In genomic region chr12:51531284-51531981, GRCh38 we compare ENCODE assay signal across 11 cellular contexts. TPM values are rescaled to one million over a fixed set of nuclear protein-coding genes. Genes with fewer than 3 reads are reported as not detected.
DNase-seq lines count a peak whose midpoint lies in the region; ATAC-seq, FAIRE-seq and TF ChIP-seq lines count a peak whose summit lies in the region.
"Had no signal": no experiment of that assay in that cellular context is flagged by ENCODE, and none has a peak within 500 bp of the region (broad histone marks: within the 10 kb centered on the region; RNA-seq: fewer than 3 reads in every experiment).

No MANE protein-coding gene starts in this region.

- H3K9me3 Mint-ChIP-seq in GM23338 (no peaks in the 10 kb centered on the region), WTC11 (no peaks in the 10 kb centered on the region)
- H3K9me3 Mint-ChIP-seq in activated CD8-positive, alpha-beta memory T cell treated with anti-CD3 and anti-CD28 coated beads, Interleukin-2, amount 10 ng/mL, durations not matched to agents 7 days and 5 days (ENCODE audit: low read depth): no peaks in the 10 kb centered on the region
- H3K9me3 Mint-ChIP-seq: mesothelial cell of epicardium, neural crest cell had no signal

- intact Hi-C loops in HepG2 (cut with micrococcal nuclease; ENCODE audit: unreplicated experiment): loop anchor here (5.0 kb wide), 1 partner anchor 281 kb away; a partner anchor contains a TSS
- intact Hi-C loops in kidney (cut with DNase I): loop anchor here (10.0 kb wide), 1 partner anchor 107 kb away; the partner anchor contains the start of gene SLC4A8

- no peak overlapping the region for H3K27ac ChIP-seq in BLaER1 treated with 17β-estradiol and CSF1 and Interleukin-3, amounts not matched to agents 10 nM and 100 nM
- H3K27ac ChIP-seq in GM23338 (ENCODE audit: low read depth): no peak overlapping the region
- no peak overlapping the region for H3K27ac ChIP-seq in HepG2 (ENCODE audit: extremely low read length, insufficient read depth, low read length)
- no peak overlapping the region for H3K27ac ChIP-seq in kidney (ENCODE audit: low read depth in 2 of 2, low read length in 2 of 2)
- H3K27ac ChIP-seq: suprapubic skin had no signal

- TF ChIP-seq CTCF in GM23338 (conservative IDR thresholded peaks at IDR 0.05; ENCODE audit: low read depth in 2 of 2) (no peak), WTC11 (IDR thresholded peaks at IDR 0.05) (no peak), HepG2 (CRISPR knock-in tag; IDR thresholded peaks at IDR 0.05) (no peak), kidney (IDR thresholded peaks at IDR 0.05; ENCODE audit: borderline replicate concordance, extremely low read depth, insufficient read depth) (no peak)

- in situ Hi-C loops in HepG2 (cut with HindIII; ENCODE audit: extremely low pct_ligation_motif_present, low pct_unique_long_range_greater_than_20kb): loop anchor here (10.0 kb wide), 1 partner anchor 283 kb away; a partner anchor contains a TSS

- H3K4me1 Mint-ChIP-seq in GM23338: peaks cover 25% of the 10 kb centered on the region
- peaks cover 25% of the 10 kb centered on the region for H3K4me1 Mint-ChIP-seq in WTC11
- peaks cover 7% of the 10 kb centered on the region for H3K4me1 Mint-ChIP-seq in activated CD8-positive, alpha-beta memory T cell treated with anti-CD3 and anti-CD28 coated beads, Interleukin-2, amount 10 ng/mL, durations not matched to agents 7 days and 5 days

- no peaks in the 10 kb centered on the region for H3K9me3 ChIP-seq in BLaER1 treated with 17β-estradiol and CSF1 and Interleukin-3, amounts not matched to agents 10 nM and 100 nM (replicated peaks in 1 of 11)
- H3K9me3 ChIP-seq in HepG2 (ENCODE audit: low read length): no peaks in the 10 kb centered on the region
- no peaks in the 10 kb centered on the region for H3K9me3 ChIP-seq in kidney (ENCODE audit: control insufficient read depth in 1 of 2, low read length in 2 of 2)
- H3K9me3 ChIP-seq: suprapubic skin had no signal

- CTCF ChIA-PET in WTC11 (lab: Charles Lee): interaction anchor here (0.6 to 4.6 kb wide), 30 partner anchors 10 to 361 kb away, joined by 3 to 99 read pairs (median 6); partner anchors contain the start of genes GALNT6 and SLC4A8
- CTCF ChIA-PET in HepG2 (lab: Yijun Ruan, JAX; ENCODE audit: low intra/inter-chr PET ratio, low total read pairs): interaction anchor here (1.5 to 3.4 kb wide), 3 partner anchors 107 to 146 kb away, joined by 5 to 39 read pairs (median 16); partner anchors contain the start of gene SLC4A8
- CTCF ChIA-PET in activated CD8-positive, alpha-beta memory T cell treated with anti-CD3 and anti-CD28 coated beads, Interleukin-2, amount 10 ng/mL, durations not matched to agents 7 days and 5 days (lab: Charles Lee): interaction anchor here (0.9 to 4.8 kb wide), 22 partner anchors 9 to 485 kb away, joined by 3 to 136 read pairs (median 5); partner anchors contain the start of gene SLC4A8

- no peaks in the 10 kb centered on the region for H3K9me2 ChIP-seq in GM23338 (ENCODE audit: insufficient read depth)

- TF ChIP-seq EP300 in HepG2 (IDR thresholded peaks at IDR 0.05; ENCODE audit: low read depth in 2 of 2, low read length in 2 of 2) (no peak), HepG2 (CRISPR knock-in tag; IDR thresholded peaks at IDR 0.05; ENCODE audit: borderline replicate concordance) (no peak)

- TF ChIP-seq POLR2A in HepG2 (IDR thresholded peaks at IDR 0.05; ENCODE audit: insufficient read depth in 1 of 2, low read depth in 2 of 2, low read length in 2 of 2): no peak

- DNase-seq in GM23338 (ENCODE audit: low spot score) (peak; percentile 8), WTC11 (ENCODE audit: low spot score) (no peak), HepG2 (ENCODE audit: low spot score) (no peak), RCC 7860 (ENCODE audit: low spot score) (no peak), kidney (no peak)
- no peak for DNase-seq in activated CD8-positive, alpha-beta memory T cell treated with anti-CD3 and anti-CD28 coated beads, Interleukin-2, amount 10 ng/mL, durations not matched to agents 7 days and 5 days
- DNase-seq in stimulated activated CD4-positive, alpha-beta T cell treated with anti-CD3 and anti-CD28 coated beads, Interleukin-4, amount 100 ng/mL, for 1 hour: no peak

- 29% methylated on average over 5 of the region's 12 CpGs for WGBS in HepG2 (ENCODE audit: low lambda C conversion rate)

- peak overlapping the region; percentile 43 to 80 (median 64); a peak in 21 of 22 replicates for H3K4me2 ChIP-seq in BLaER1 treated with 17β-estradiol and CSF1 and Interleukin-3, amounts not matched to agents 10 nM and 100 nM
- no peak overlapping the region for H3K4me2 ChIP-seq in GM23338
- no peak overlapping the region for H3K4me2 ChIP-seq in HepG2 (ENCODE audit: low read depth, low read length)

- no peaks in the 10 kb centered on the region for H4K20me1 ChIP-seq in BLaER1 treated with 17β-estradiol and CSF1 and Interleukin-3, amounts not matched to agents 10 nM and 100 nM
- no peaks in the 10 kb centered on the region for H4K20me1 ChIP-seq in GM23338 (replicated peaks; ENCODE audit: insufficient read depth)
- no peaks in the 10 kb centered on the region for H4K20me1 ChIP-seq in HepG2 (ENCODE audit: insufficient read depth, low read length)

- H3K36me3 Mint-ChIP-seq in GM23338 (ENCODE audit: low read depth) (no peaks in the 10 kb centered on the region), WTC11 (no peaks in the 10 kb centered on the region)
- H3K36me3 Mint-ChIP-seq in activated CD8-positive, alpha-beta memory T cell treated with anti-CD3 and anti-CD28 coated beads, Interleukin-2, amount 10 ng/mL, durations not matched to agents 7 days and 5 days: no peaks in the 10 kb centered on the region
- H3K36me3 Mint-ChIP-seq: mesothelial cell of epicardium had no signal

- H3K36me3 ChIP-seq in BLaER1 treated with 17β-estradiol and CSF1 and Interleukin-3, amounts not matched to agents 10 nM and 100 nM: no peaks in the 10 kb centered on the region
- H3K36me3 ChIP-seq in GM23338 (ENCODE audit: insufficient read depth) (no peaks in the 10 kb centered on the region), HepG2 (replicated peaks in 1 of 2; ENCODE audit: control insufficient read depth in 1 of 2, insufficient read depth in 2 of 2, low read length in 2 of 2) (no peaks in the 10 kb centered on the region), kidney (ENCODE audit: control insufficient read depth in 1 of 2, insufficient read depth in 2 of 2, low read length in 2 of 2) (no peaks in the 10 kb centered on the region)
- H3K36me3 ChIP-seq: suprapubic skin had no signal

- TF ChIP-seq RAD21 in HepG2 (CRISPR knock-in tag; IDR thresholded peaks at IDR 0.05): no peak

- peak; percentile 29 for ATAC-seq in GM23338
- peak; percentile 7; the same call in 1 of the 2 replicates for ATAC-seq in WTC11
- ATAC-seq in HepG2: peak; percentile 62
- no peak for ATAC-seq in activated CD8-positive, alpha-beta memory T cell treated with anti-CD3 and anti-CD28 coated beads, Interleukin-2, amount 10 ng/mL, durations not matched to agents 7 days and 5 days

- H3K27me3 Mint-ChIP-seq in GM23338 (ENCODE audit: insufficient read depth, low read depth, poor library complexity) (peaks cover 5% of the 10 kb centered on the region), WTC11 (ENCODE audit: low read depth) (no peaks in the 10 kb centered on the region)
- H3K27me3 Mint-ChIP-seq in activated CD8-positive, alpha-beta memory T cell treated with anti-CD3 and anti-CD28 coated beads, Interleukin-2, amount 10 ng/mL, durations not matched to agents 7 days and 5 days: peaks cover 34% of the 10 kb centered on the region

- no peak for FAIRE-seq in HepG2 (lab: Jason Lieb, UNC)
- no peak for FAIRE-seq in RCC 7860 (lab: Jason Lieb, UNC)
- FAIRE-seq in kidney (lab: Jason Lieb, UNC): no peak

- 0 out of 22 replicates have a peak, but pooled peaks cover 0 to 5% (median 0%) of the 10 kb centered on the region in 11 experiments for H3K27me3 ChIP-seq in BLaER1 treated with 17β-estradiol and CSF1 and Interleukin-3, amounts not matched to agents 10 nM and 100 nM
- H3K27me3 ChIP-seq in GM23338 (ENCODE audit: insufficient read depth) (no peaks in the 10 kb centered on the region), HepG2 (ENCODE audit: control insufficient read depth in 1 of 2, insufficient read depth in 2 of 2, low read length in 2 of 2) (peaks cover 0 to 15% of the 10 kb centered on the region in 2 experiments; a peak in 2 of 5 replicates)

- POLR2A ChIA-PET in WTC11 (lab: Charles Lee) (no interaction called here), HepG2 (lab: Yijun Ruan, JAX) (no interaction called here)

- H3K4me3 Mint-ChIP-seq in GM23338: no peak overlapping the region
- H3K4me3 Mint-ChIP-seq in WTC11: 0 out of 2 replicates have a peak overlapping the region, but pooled peaks have one; percentile 6
- no peak overlapping the region for H3K4me3 Mint-ChIP-seq in activated CD8-positive, alpha-beta memory T cell treated with anti-CD3 and anti-CD28 coated beads, Interleukin-2, amount 10 ng/mL, durations not matched to agents 7 days and 5 days
- H3K4me3 Mint-ChIP-seq: mesothelial cell of epicardium, neural crest cell had no signal

- peak overlapping the region; percentile 57 for H2AFZ ChIP-seq in GM23338
- H2AFZ ChIP-seq in HepG2 (ENCODE audit: low read length): no peak overlapping the region

- no peaks in the 10 kb centered on the region for H3F3A ChIP-seq in GM23338 (replicated peaks; ENCODE audit: low read depth)

- no peak overlapping the region for H3K27ac Mint-ChIP-seq in GM23338
- no peak overlapping the region for H3K27ac Mint-ChIP-seq in WTC11
- H3K27ac Mint-ChIP-seq in activated CD8-positive, alpha-beta memory T cell treated with anti-CD3 and anti-CD28 coated beads, Interleukin-2, amount 10 ng/mL, durations not matched to agents 7 days and 5 days: no peak overlapping the region
- H3K27ac Mint-ChIP-seq: mesothelial cell of epicardium had no signal

- peaks cover 4 to 16% (median 12%) of the 10 kb centered on the region in 10 experiments; a peak in 18 of 20 replicates for H3K4me1 ChIP-seq in BLaER1 treated with 17β-estradiol and CSF1 and Interleukin-3, amounts not matched to agents 10 nM and 100 nM
- H3K4me1 ChIP-seq in GM23338 (ENCODE audit: insufficient read depth) (peaks cover 5% of the 10 kb centered on the region), HepG2 (ENCODE audit: insufficient read depth, low read length) (no peaks in the 10 kb centered on the region; the same call in 1 of the 2 replicates), kidney (ENCODE audit: control insufficient read depth in 1 of 2, insufficient read depth in 1 of 2, low read depth in 1 of 2, low read length in 2 of 2) (peaks cover 0 to 8% of the 10 kb centered on the region in 2 donors)
- H3K4me1 ChIP-seq: suprapubic skin had no signal

- H3K4me3 ChIP-seq in BLaER1 treated with 17β-estradiol and CSF1 and Interleukin-3, amounts not matched to agents 10 nM and 100 nM: no peak overlapping the region
- H3K4me3 ChIP-seq in GM23338 (no peak overlapping the region), HepG2 (replicated peaks in 1 of 3; ENCODE audit: insufficient read depth in 1 of 3, low read depth in 2 of 3, low read length in 3 of 3) (no peak overlapping the region), kidney (ENCODE audit: low read length in 2 of 2) (no peak overlapping the region)
- H3K4me3 ChIP-seq: suprapubic skin had no signal

- no peaks in the 10 kb centered on the region for H3K79me2 ChIP-seq in GM23338 (replicated peaks; ENCODE audit: insufficient read depth)
- H3K79me2 ChIP-seq in HepG2 (ENCODE audit: insufficient read depth, low read length): no peaks in the 10 kb centered on the region

- BruUV-seq in HepG2 (replicated peaks; lab: Mats Ljungman, UMichigan): no TSS peak

- H3K9ac ChIP-seq in BLaER1 treated with 17β-estradiol and CSF1 and Interleukin-3, amounts not matched to agents 10 nM and 100 nM: no peak overlapping the region
- H3K9ac ChIP-seq in HepG2 (ENCODE audit: insufficient read depth, low read depth, low read length) (no peak overlapping the region), kidney (ENCODE audit: low read length in 2 of 2) (no peak overlapping the region)

RNA-seq across cellular contexts. Expression of gene SCN8A, which starts 59.6 kb away (rescaled TPM):
- total RNA-seq in GM23338 (2014; rRNA removed; shearing (Covaris generic)): 10.0 and 23.9 TPM in 2 replicates
- polyA plus RNA-seq in GM23338 (2016; fragmentation: Nextera tagmentation; extraction: Ambion mirVana): 2.9 and 4.6 TPM in 2 replicates
- 13.2 to 14.4 TPM (median 13.2 TPM) in 3 replicates for total RNA-seq in WTC11 (2021)
- total RNA-seq in HepG2 (2016; rRNA removed; fragmentation: Illumina TruSeq; extraction: Trizol): 0.46 and 1.4 TPM in 2 replicates
- 0.81 and 0.88 TPM in 2 replicates for total RNA-seq in HepG2 (2016; cell fraction: cytosol; rRNA removed; fragmentation: Illumina TruSeq; extraction: Trizol; ENCODE audit: low read depth)
- 0.48 and 1.7 TPM in 2 replicates for total RNA-seq in HepG2 (2016; cell fraction: insoluble cytoplasmic fraction; rRNA removed; fragmentation: Illumina TruSeq; extraction: Trizol)
- total RNA-seq in HepG2 (2016; cell fraction: membrane; rRNA removed; fragmentation: Illumina TruSeq; extraction: Trizol): 0.83 and 1.4 TPM in 2 replicates
- total RNA-seq in HepG2 (2016; cell fraction: nucleus; rRNA removed; fragmentation: Illumina TruSeq; extraction: Trizol): 4.1 and 4.6 TPM in 2 replicates
- 0.57 and 0.84 TPM in 2 replicates for polyA plus RNA-seq in HepG2 (2011; rRNA removed)
- 0.28 and 0.51 TPM in 2 replicates for polyA plus RNA-seq in HepG2 (2011; cell fraction: cytosol; rRNA removed)
- polyA plus RNA-seq in HepG2 (2011; cell fraction: nucleus; rRNA removed): 2.6 and 4.4 TPM in 2 replicates
- polyA plus RNA-seq in HepG2 (2012): 0.48 and 0.51 TPM in 2 replicates
- polyA plus RNA-seq in HepG2 (2016; cell fraction: cytosol; fragmentation: Illumina TruSeq; extraction: Trizol; ENCODE audit: low read depth): 0.03 TPM in 2 replicates
- 0.28 and 0.32 TPM in 2 replicates for polyA plus RNA-seq in HepG2 (2016; cell fraction: insoluble cytoplasmic fraction; fragmentation: Illumina TruSeq; extraction: Trizol; ENCODE audit: low read depth)
- 0.14 and 0.22 TPM in 2 replicates for polyA plus RNA-seq in HepG2 (2016; cell fraction: membrane; fragmentation: Illumina TruSeq; extraction: Trizol; ENCODE audit: low read depth)
- 2.1 and 2.7 TPM in 2 replicates for polyA plus RNA-seq in HepG2 (2016; cell fraction: nucleus; fragmentation: Illumina TruSeq; extraction: Trizol; ENCODE audit: insufficient read depth, low read depth)
- polyA minus RNA-seq in HepG2 (2011; rRNA and poly(A)+ RNA removed; ENCODE audit: low replicate concordance): 0.05 and 2.2 TPM in 2 replicates
- 0.70 and 1.3 TPM in 2 replicates for polyA minus RNA-seq in HepG2 (2011; cell fraction: cytosol; rRNA and poly(A)+ RNA removed)
- 7.6 and 9.6 TPM in 2 replicates for polyA minus RNA-seq in HepG2 (2011; cell fraction: nucleus; rRNA and poly(A)+ RNA removed)
- 1 to 10 TPM; 1.3 to 2.3 TPM for total RNA-seq in activated CD8-positive, alpha-beta memory T cell treated with anti-CD3 and anti-CD28 coated beads, Interleukin-2, amount 10 ng/mL, durations not matched to agents 7 days and 5 days
- 1.4 TPM for total RNA-seq in kidney
- polyA plus RNA-seq in kidney (ENCODE audit: insufficient read depth, low read depth, low replicate concordance): 0.34 TPM

Comparison
In these comparisons a context has a peak if more than half of its experiments do, and no peak if none do; other contexts are left out.
1. H3K4me2 ChIP-seq: peak in BLaER1 treated with 17β-estradiol and CSF1 and Interleukin-3, amounts not matched to agents 10 nM and 100 nM (11 of 11); none in GM23338 (single experiment) and HepG2 (single experiment).